Comparison of ENCODE assay signal across 1 cellular context in genomic region chr5:140400730-140401361, GRCh38.
TF ChIP-seq lines count a peak whose summit lies in the region.

No MANE protein-coding gene starts in this region.

TF ChIP-seq in HepG2, 621 proteins besides CTCF, POLR2A, EP300 and RAD21 (continued from another document and continues in another):
- TF ChIP-seq KLF15 (CRISPR knock-in tag; IDR thresholded peaks at IDR 0.05; ENCODE audit: borderline replicate concordance) (peak; percentile 30; the same call in 1 of the 2 replicates), CCAR2 (optimal IDR thresholded peaks at IDR 0.05; ENCODE audit: low read depth, low read length) (peak; percentile 27), ZFP41 (CRISPR knock-in tag; IDR thresholded peaks at IDR 0.05; ENCODE audit: borderline replicate concordance) (peak; percentile 71; the same call in 1 of the 2 replicates), SOX13 (IDR thresholded peaks at IDR 0.05) (no peak), SOX13 (CRISPR knock-in tag; conservative IDR thresholded peaks at IDR 0.05 in 1 of 2, IDR thresholded peaks at IDR 0.05 in 1 of 2) (peak in 1 of 2 experiments; percentile 41; a peak in 2 of 4 replicates), ZNF598 (CRISPR knock-in tag; IDR thresholded peaks at IDR 0.05; ENCODE audit: borderline replicate concordance) (peak; percentile 36; the same call in 1 of the 2 replicates), ZBTB21 (CRISPR knock-in tag; IDR thresholded peaks at IDR 0.05) (peak; percentile 24), FOXO1 (CRISPR knock-in tag; IDR thresholded peaks at IDR 0.05) (peak; percentile 68), ZNF121 (CRISPR knock-in tag; IDR thresholded peaks at IDR 0.05) (peak; percentile 83), PBX2 (CRISPR knock-in tag; IDR thresholded peaks at IDR 0.05) (peak; percentile 89), RFX3 (CRISPR knock-in tag; IDR thresholded peaks at IDR 0.05) (no peak), ZBTB43 (CRISPR knock-in tag; conservative IDR thresholded peaks at IDR 0.05) (no peak; the same call in 1 of the 2 replicates), RBM22 (optimal IDR thresholded peaks at IDR 0.05; ENCODE audit: low read length) (no peak), IRF2 (CRISPR knock-in tag; IDR thresholded peaks at IDR 0.05) (peak; percentile 29; the same call in 1 of the 2 replicates), ZNF609 (CRISPR knock-in tag; IDR thresholded peaks at IDR 0.05; ENCODE audit: borderline replicate concordance) (no peak), PITX1 (CRISPR knock-in tag; IDR thresholded peaks at IDR 0.05) (no peak; the same call in 1 of the 2 replicates), FOXM1 (CRISPR knock-in tag; IDR thresholded peaks at IDR 0.05) (no peak), FOXP1 (IDR thresholded peaks at IDR 0.05) (no peak), FOXP1 (CRISPR knock-in tag; IDR thresholded peaks at IDR 0.05) (peak; percentile 6; the same call in 1 of the 2 replicates), ZNF737 (CRISPR knock-in tag; IDR thresholded peaks at IDR 0.05; ENCODE audit: borderline replicate concordance) (no peak; the same call in 1 of the 2 replicates), YY1 (IDR thresholded peaks at IDR 0.05; ENCODE audit: insufficient read depth, insufficient replicate concordance, low read depth, low read length) (peak; percentile 58), SALL2 (CRISPR knock-in tag; IDR thresholded peaks at IDR 0.05) (peak; percentile 78; the same call in 1 of the 2 replicates), RFXANK (CRISPR knock-in tag; IDR thresholded peaks at IDR 0.05) (no peak), MXI1 (IDR thresholded peaks at IDR 0.05; ENCODE audit: borderline replicate concordance, low read depth, low read length) (peak; percentile 92; the same call in 1 of the 3 replicates)
- TF ChIP-seq, protein P1, sequence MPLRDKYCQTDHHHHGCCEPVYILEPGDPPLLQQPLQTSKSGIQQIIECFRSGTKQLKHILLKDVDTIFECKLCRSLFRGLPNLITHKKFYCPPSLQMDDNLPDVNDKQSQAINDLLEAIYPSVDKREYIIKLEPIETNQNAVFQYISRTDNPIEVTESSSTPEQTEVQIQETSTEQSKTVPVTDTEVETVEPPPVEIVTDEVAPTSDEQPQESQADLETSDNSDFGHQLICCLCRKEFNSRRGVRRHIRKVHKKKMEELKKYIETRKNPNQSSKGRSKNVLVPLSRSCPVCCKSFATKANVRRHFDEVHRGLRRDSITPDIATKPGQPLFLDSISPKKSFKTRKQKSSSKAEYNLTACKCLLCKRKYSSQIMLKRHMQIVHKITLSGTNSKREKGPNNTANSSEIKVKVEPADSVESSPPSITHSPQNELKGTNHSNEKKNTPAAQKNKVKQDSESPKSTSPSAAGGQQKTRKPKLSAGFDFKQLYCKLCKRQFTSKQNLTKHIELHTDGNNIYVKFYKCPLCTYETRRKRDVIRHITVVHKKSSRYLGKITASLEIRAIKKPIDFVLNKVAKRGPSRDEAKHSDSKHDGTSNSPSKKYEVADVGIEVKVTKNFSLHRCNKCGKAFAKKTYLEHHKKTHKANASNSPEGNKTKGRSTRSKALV (CRISPR knock-in tag; IDR thresholded peaks at IDR 0.05): peak; percentile 20; the same call in 1 of the 2 replicates
- TF ChIP-seq, protein P2, sequence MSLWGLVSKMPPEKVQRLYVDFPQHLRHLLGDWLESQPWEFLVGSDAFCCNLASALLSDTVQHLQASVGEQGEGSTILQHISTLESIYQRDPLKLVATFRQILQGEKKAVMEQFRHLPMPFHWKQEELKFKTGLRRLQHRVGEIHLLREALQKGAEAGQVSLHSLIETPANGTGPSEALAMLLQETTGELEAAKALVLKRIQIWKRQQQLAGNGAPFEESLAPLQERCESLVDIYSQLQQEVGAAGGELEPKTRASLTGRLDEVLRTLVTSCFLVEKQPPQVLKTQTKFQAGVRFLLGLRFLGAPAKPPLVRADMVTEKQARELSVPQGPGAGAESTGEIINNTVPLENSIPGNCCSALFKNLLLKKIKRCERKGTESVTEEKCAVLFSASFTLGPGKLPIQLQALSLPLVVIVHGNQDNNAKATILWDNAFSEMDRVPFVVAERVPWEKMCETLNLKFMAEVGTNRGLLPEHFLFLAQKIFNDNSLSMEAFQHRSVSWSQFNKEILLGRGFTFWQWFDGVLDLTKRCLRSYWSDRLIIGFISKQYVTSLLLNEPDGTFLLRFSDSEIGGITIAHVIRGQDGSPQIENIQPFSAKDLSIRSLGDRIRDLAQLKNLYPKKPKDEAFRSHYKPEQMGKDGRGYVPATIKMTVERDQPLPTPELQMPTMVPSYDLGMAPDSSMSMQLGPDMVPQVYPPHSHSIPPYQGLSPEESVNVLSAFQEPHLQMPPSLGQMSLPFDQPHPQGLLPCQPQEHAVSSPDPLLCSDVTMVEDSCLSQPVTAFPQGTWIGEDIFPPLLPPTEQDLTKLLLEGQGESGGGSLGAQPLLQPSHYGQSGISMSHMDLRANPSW (CRISPR knock-in tag; IDR thresholded peaks at IDR 0.05; ENCODE audit: borderline replicate concordance): no peak
- TF ChIP-seq, protein P3, sequence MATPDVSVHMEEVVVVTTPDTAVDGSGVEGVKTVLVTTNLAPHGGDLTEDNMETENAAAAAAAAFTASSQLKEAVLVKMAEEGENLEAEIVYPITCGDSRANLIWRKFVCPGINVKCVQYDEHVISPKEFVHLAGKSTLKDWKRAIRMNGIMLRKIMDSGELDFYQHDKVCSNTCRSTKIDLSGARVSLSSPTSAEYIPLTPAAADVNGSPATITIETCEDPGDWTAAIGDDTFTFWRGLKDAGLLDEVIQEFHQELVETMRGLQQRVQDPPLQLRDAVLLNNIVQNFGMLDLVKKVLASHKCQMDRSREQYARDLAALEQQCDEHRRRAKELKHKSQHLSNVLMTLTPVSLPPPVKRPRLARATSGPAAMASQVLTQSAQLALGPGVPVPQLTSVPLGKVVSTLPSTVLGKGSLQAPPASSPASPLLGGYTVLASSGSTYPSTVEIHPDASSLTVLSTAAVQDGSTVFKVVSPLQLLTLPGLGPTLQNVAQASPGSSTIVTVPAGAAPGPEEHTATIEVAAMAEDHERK (CRISPR knock-in tag; IDR thresholded peaks at IDR 0.05; ENCODE audit: low read depth): no peak
- TF ChIP-seq, protein P4, sequence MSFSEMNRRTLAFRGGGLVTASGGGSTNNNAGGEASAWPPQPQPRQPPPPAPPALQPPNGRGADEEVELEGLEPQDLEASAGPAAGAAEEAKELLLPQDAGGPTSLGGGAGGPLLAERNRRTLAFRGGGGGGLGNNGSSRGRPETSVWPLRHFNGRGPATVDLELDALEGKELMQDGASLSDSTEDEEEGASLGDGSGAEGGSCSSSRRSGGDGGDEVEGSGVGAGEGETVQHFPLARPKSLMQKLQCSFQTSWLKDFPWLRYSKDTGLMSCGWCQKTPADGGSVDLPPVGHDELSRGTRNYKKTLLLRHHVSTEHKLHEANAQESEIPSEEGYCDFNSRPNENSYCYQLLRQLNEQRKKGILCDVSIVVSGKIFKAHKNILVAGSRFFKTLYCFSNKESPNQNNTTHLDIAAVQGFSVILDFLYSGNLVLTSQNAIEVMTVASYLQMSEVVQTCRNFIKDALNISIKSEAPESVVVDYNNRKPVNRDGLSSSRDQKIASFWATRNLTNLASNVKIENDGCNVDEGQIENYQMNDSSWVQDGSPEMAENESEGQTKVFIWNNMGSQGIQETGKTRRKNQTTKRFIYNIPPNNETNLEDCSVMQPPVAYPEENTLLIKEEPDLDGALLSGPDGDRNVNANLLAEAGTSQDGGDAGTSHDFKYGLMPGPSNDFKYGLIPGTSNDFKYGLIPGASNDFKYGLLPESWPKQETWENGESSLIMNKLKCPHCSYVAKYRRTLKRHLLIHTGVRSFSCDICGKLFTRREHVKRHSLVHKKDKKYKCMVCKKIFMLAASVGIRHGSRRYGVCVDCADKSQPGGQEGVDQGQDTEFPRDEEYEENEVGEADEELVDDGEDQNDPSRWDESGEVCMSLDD (CRISPR knock-in tag; IDR thresholded peaks at IDR 0.05; ENCODE audit: borderline replicate concordance): no peak; the same call in 1 of the 2 replicates
- TF ChIP-seq, protein P5, sequence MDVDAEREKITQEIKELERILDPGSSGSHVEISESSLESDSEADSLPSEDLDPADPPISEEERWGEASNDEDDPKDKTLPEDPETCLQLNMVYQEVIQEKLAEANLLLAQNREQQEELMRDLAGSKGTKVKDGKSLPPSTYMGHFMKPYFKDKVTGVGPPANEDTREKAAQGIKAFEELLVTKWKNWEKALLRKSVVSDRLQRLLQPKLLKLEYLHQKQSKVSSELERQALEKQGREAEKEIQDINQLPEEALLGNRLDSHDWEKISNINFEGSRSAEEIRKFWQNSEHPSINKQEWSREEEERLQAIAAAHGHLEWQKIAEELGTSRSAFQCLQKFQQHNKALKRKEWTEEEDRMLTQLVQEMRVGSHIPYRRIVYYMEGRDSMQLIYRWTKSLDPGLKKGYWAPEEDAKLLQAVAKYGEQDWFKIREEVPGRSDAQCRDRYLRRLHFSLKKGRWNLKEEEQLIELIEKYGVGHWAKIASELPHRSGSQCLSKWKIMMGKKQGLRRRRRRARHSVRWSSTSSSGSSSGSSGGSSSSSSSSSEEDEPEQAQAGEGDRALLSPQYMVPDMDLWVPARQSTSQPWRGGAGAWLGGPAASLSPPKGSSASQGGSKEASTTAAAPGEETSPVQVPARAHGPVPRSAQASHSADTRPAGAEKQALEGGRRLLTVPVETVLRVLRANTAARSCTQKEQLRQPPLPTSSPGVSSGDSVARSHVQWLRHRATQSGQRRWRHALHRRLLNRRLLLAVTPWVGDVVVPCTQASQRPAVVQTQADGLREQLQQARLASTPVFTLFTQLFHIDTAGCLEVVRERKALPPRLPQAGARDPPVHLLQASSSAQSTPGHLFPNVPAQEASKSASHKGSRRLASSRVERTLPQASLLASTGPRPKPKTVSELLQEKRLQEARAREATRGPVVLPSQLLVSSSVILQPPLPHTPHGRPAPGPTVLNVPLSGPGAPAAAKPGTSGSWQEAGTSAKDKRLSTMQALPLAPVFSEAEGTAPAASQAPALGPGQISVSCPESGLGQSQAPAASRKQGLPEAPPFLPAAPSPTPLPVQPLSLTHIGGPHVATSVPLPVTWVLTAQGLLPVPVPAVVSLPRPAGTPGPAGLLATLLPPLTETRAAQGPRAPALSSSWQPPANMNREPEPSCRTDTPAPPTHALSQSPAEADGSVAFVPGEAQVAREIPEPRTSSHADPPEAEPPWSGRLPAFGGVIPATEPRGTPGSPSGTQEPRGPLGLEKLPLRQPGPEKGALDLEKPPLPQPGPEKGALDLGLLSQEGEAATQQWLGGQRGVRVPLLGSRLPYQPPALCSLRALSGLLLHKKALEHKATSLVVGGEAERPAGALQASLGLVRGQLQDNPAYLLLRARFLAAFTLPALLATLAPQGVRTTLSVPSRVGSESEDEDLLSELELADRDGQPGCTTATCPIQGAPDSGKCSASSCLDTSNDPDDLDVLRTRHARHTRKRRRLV (CRISPR knock-in tag; IDR thresholded peaks at IDR 0.05): no peak; the same call in 1 of the 2 replicates
- TF ChIP-seq, protein P6, sequence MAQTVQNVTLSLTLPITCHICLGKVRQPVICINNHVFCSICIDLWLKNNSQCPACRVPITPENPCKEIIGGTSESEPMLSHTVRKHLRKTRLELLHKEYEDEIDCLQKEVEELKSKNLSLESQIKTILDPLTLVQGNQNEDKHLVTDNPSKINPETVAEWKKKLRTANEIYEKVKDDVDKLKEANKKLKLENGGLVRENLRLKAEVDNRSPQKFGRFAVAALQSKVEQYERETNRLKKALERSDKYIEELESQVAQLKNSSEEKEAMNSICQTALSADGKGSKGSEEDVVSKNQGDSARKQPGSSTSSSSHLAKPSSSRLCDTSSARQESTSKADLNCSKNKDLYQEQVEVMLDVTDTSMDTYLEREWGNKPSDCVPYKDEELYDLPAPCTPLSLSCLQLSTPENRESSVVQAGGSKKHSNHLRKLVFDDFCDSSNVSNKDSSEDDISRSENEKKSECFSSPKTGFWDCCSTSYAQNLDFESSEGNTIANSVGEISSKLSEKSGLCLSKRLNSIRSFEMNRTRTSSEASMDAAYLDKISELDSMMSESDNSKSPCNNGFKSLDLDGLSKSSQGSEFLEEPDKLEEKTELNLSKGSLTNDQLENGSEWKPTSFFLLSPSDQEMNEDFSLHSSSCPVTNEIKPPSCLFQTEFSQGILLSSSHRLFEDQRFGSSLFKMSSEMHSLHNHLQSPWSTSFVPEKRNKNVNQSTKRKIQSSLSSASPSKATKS (CRISPR knock-in tag; IDR thresholded peaks at IDR 0.05): no peak
